In the genomic region with DNA sequence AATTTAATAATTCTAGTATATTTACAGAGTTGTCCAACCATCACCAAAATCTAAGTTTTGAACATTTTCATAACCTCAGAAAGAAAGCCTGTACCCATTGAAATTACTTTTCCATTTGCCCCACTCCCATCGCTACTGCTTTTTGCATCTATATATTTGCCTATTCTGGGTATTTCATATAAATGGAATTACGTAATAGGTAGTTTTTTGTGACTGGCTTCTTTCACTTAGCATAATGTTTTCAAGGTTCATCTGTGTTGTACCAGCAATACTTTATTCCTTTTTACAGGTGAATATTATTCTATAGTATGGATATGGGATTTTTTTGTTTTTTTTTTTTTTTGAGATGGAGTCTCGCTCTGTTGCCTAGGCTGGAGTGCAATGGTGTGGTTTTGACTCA, we compare ENCODE assay signal across 3 cellular contexts.
TF ChIP-seq lines count a peak whose summit lies in the region.

No MANE protein-coding gene starts in this region.

TF ChIP-seq in HepG2, 621 proteins besides CTCF, POLR2A, EP300 and RAD21:
- TF ChIP-seq, protein P1, sequence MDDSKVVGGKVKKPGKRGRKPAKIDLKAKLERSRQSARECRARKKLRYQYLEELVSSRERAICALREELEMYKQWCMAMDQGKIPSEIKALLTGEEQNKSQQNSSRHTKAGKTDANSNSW (CRISPR knock-in tag; IDR thresholded peaks at IDR 0.05; ENCODE audit: borderline replicate concordance): no peak
- TF ChIP-seq CEBPB (IDR thresholded peaks at IDR 0.05; ENCODE audit: borderline replicate concordance, low read depth, low read length): 0 out of 2 replicates have a peak, but pooled peaks have one; percentile 34

TF ChIP-seq in Ishikawa, 13 proteins besides CTCF, POLR2A, EP300 and RAD21:
- TF ChIP-seq CEBPB (IDR thresholded peaks at IDR 0.05) (0 out of 2 replicates have a peak, but pooled peaks have one; percentile 9), MAX (IDR thresholded peaks at IDR 0.05) (no peak)
TF ChIP-seq in Ishikawa: peak in this region for 1.

TF ChIP-seq in H1, 55 proteins besides CTCF, POLR2A, EP300 and RAD21:
- TF ChIP-seq CHD7 (IDR thresholded peaks at IDR 0.05; ENCODE audit: insufficient replicate concordance, low read length): no peak
- TF ChIP-seq CEBPB (IDR thresholded peaks at IDR 0.05; ENCODE audit: low read depth, low read length): peak; percentile 41; the same call in 1 of the 2 replicates
- no peak for TF ChIP-seq BRCA1 (IDR thresholded peaks at IDR 0.05; ENCODE audit: low read depth, low read length)
